In the genomic region with DNA sequence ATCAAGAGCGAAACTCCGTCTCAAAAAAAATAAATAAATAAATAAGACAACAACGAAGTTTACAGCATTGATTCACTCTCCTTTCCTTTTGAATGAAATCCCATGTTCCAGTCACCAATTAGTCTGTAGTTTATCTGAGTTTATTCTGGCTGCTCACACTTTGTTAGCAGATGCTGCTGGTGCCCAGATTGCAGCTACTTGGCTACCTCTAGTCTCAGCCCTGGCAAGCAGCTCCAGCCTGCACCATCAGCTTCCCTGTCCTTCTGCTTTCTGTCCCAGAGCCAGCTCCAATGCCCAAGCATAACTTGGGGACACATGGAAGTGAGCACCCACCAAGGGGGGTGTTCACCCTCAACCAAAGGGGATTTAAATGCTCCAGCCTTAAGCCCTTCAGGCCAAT, we compare ENCODE assay signal across 1 cellular context.
TF ChIP-seq lines count a peak whose summit lies in the region.

No MANE protein-coding gene starts in this region.

TF ChIP-seq in GM23338, 12 proteins besides CTCF, POLR2A, EP300 and RAD21 (continued from another document):
- TF ChIP-seq, protein P1, sequence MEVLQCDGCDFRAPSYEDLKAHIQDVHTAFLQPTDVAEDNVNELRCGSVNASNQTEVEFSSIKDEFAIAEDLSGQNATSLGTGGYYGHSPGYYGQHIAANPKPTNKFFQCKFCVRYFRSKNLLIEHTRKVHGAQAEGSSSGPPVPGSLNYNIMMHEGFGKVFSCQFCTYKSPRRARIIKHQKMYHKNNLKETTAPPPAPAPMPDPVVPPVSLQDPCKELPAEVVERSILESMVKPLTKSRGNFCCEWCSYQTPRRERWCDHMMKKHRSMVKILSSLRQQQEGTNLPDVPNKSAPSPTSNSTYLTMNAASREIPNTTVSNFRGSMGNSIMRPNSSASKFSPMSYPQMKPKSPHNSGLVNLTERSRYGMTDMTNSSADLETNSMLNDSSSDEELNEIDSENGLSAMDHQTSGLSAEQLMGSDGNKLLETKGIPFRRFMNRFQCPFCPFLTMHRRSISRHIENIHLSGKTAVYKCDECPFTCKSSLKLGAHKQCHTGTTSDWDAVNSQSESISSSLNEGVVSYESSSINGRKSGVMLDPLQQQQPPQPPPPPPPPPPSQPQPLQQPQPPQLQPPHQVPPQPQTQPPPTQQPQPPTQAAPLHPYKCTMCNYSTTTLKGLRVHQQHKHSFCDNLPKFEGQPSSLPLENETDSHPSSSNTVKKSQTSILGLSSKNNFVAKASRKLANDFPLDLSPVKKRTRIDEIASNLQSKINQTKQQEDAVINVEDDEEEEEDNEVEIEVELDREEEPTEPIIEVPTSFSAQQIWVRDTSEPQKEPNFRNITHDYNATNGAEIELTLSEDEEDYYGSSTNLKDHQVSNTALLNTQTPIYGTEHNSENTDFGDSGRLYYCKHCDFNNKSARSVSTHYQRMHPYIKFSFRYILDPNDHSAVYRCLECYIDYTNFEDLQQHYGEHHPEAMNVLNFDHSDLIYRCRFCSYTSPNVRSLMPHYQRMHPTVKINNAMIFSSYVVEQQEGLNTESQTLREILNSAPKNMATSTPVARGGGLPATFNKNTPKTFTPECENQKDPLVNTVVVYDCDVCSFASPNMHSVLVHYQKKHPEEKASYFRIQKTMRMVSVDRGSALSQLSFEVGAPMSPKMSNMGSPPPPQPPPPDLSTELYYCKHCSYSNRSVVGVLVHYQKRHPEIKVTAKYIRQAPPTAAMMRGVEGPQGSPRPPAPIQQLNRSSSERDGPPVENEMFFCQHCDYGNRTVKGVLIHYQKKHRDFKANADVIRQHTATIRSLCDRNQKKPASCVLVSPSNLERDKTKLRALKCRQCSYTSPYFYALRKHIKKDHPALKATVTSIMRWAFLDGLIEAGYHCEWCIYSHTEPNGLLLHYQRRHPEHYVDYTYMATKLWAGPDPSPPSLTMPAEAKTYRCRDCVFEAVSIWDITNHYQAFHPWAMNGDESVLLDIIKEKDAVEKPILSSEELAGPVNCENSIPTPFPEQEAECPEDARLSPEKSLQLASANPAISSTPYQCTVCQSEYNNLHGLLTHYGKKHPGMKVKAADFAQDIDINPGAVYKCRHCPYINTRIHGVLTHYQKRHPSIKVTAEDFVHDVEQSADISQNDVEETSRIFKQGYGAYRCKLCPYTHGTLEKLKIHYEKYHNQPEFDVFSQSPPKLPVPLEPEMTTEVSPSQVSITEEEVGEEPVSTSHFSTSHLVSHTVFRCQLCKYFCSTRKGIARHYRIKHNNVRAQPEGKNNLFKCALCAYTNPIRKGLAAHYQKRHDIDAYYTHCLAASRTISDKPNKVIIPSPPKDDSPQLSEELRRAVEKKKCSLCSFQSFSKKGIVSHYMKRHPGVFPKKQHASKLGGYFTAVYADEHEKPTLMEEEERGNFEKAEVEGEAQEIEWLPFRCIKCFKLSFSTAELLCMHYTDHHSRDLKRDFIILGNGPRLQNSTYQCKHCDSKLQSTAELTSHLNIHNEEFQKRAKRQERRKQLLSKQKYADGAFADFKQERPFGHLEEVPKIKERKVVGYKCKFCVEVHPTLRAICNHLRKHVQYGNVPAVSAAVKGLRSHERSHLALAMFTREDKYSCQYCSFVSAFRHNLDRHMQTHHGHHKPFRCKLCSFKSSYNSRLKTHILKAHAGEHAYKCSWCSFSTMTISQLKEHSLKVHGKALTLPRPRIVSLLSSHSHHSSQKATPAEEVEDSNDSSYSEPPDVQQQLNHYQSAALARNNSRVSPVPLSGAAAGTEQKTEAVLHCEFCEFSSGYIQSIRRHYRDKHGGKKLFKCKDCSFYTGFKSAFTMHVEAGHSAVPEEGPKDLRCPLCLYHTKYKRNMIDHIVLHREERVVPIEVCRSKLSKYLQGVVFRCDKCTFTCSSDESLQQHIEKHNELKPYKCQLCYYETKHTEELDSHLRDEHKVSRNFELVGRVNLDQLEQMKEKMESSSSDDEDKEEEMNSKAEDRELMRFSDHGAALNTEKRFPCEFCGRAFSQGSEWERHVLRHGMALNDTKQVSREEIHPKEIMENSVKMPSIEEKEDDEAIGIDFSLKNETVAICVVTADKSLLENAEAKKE (CRISPR knock-in tag; IDR thresholded peaks at IDR 0.05) = no peak
- TF ChIP-seq, protein P2, sequence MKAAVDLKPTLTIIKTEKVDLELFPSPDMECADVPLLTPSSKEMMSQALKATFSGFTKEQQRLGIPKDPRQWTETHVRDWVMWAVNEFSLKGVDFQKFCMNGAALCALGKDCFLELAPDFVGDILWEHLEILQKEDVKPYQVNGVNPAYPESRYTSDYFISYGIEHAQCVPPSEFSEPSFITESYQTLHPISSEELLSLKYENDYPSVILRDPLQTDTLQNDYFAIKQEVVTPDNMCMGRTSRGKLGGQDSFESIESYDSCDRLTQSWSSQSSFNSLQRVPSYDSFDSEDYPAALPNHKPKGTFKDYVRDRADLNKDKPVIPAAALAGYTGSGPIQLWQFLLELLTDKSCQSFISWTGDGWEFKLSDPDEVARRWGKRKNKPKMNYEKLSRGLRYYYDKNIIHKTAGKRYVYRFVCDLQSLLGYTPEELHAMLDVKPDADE (IDR thresholded peaks at IDR 0.05) = no peak
- TF ChIP-seq STAT1 (IDR thresholded peaks at IDR 0.05; ENCODE audit: unreplicated experiment) (no peak), JUNB (IDR thresholded peaks at IDR 0.05; ENCODE audit: unreplicated experiment) (no peak), ZNF114 (CRISPR knock-in tag; IDR thresholded peaks at IDR 0.05) (no peak)
